ENCODE assay signal across 8 cellular contexts in genomic region chr1:204411451-204412245, GRCh38. TPM values are rescaled to one million over a fixed set of nuclear protein-coding genes. Genes with fewer than 3 reads are reported as not detected.
DNase-seq lines count a peak whose midpoint lies in the region; TF ChIP-seq lines count a peak whose summit lies in the region.

Gene PPP1R15B, minus strand, starts transcription at chr1:204411817. Its CDS starts 406 bp downstream, at chr1:204411411.

- no peaks in the 10 kb centered on the region for H3K9me3 Mint-ChIP-seq in HFFc6

- peak; percentile 91 for DNase-seq in GM04503 (ENCODE audit: low read depth)
- peak; percentile 98 for DNase-seq in HFFc6
- DNase-seq in NCI-H1048 (lab: John Stamatoyannopoulos, UW) = peak; percentile 100
- DNase-seq in SK-N-SH = peak; percentile 93
- DNase-seq in activated naive CD4-positive, alpha-beta T cell treated with anti-CD3 and anti-CD28 coated beads, Interleukin-2, amount 50 U/mL, for 16 hours = peak; percentile 96
- peak; percentile 99 for DNase-seq in germinal center (ENCODE audit: low spot score)
- peak; percentile 59 to 98 (median 96) for DNase-seq in nucleus accumbens (lab: John Stamatoyannopoulos, UW)
- DNase-seq in suprapubic skin (ENCODE audit: low spot score in 2 of 2) = peak; percentile 97 to 98

- H3K9me2 ChIP-seq in SK-N-SH = no peaks in the 10 kb centered on the region

- peaks cover 0 to 14% of the 10 kb centered on the region in 2 experiments; a peak in 2 of 4 replicates for H3K4me1 ChIP-seq in SK-N-SH (ENCODE audit: control insufficient read depth in 1 of 2, insufficient read depth in 2 of 2, low read depth in 1 of 2, low read length in 1 of 2)
- H3K4me1 ChIP-seq in suprapubic skin = peaks cover 35% of the 10 kb centered on the region

- H2AFZ ChIP-seq in SK-N-SH (ENCODE audit: low read depth) = peak within 1 kb of the TSS; percentile 80; the same call in 1 of the 2 replicates

- TF ChIP-seq RAD21 in SK-N-SH (IDR thresholded peaks at IDR 0.05; ENCODE audit: low read length) = no peak

- WGBS in SK-N-SH (ENCODE audit: low lambda C conversion rate) = under 1% methylated on average over 45 of the region's 70 CpGs
- WGBS in suprapubic skin = 0% methylated on average over 17 of the region's 70 CpGs

- CTCF ChIA-PET in SK-N-SH (lab: Yijun Ruan, JAX) = interaction anchor here (1.3 to 5.8 kb wide), 5 partner anchors 13 to 92 kb away, joined by 3 to 60 read pairs (median 11); no protein-coding TSS in a partner anchor

- TF ChIP-seq CTCF in HFFc6 (IDR thresholded peaks at IDR 0.05) = no peak
- no peak for TF ChIP-seq CTCF in SK-N-SH (IDR thresholded peaks at IDR 0.05)
- TF ChIP-seq CTCF in suprapubic skin (IDR thresholded peaks at IDR 0.05) = no peak

- H3K4me3 Mint-ChIP-seq in HFFc6 = peak within 1 kb of the TSS; percentile 99

- H3K4me2 ChIP-seq in SK-N-SH = peak within 1 kb of the TSS; percentile 83

- peaks cover 4% of the 10 kb centered on the region for H3F3A ChIP-seq in SK-N-SH (replicated peaks; ENCODE audit: insufficient read depth)

- H4K20me1 ChIP-seq in SK-N-SH (ENCODE audit: insufficient read depth) = peaks cover 44% of the 10 kb centered on the region

- H3K27me3 Mint-ChIP-seq in HFFc6 (ENCODE audit: insufficient read depth) = peaks cover 10% of the 10 kb centered on the region; the same call in 1 of the 2 replicates

- peak within 1 kb of the TSS; percentile 99 for H3K27ac Mint-ChIP-seq in HFFc6

- no peaks in the 10 kb centered on the region for H3K27me3 ChIP-seq in SK-N-SH (ENCODE audit: insufficient read depth)
- no peaks in the 10 kb centered on the region for H3K27me3 ChIP-seq in suprapubic skin

- H3K9ac ChIP-seq in SK-N-SH = peak within 1 kb of the TSS; percentile 99

- peaks cover 30 to 32% of the 10 kb centered on the region in 2 experiments for H3K36me3 ChIP-seq in SK-N-SH (replicated peaks in 1 of 2; ENCODE audit: control insufficient read depth in 1 of 2, insufficient read depth in 2 of 2, low read length in 1 of 2)
- H3K36me3 ChIP-seq in suprapubic skin = no peaks in the 10 kb centered on the region

- peak within 1 kb of the TSS; percentile 78 to 89 for H3K4me3 ChIP-seq in SK-N-SH (ENCODE audit: low read depth in 2 of 2, low read length in 1 of 2)
- H3K4me3 ChIP-seq in suprapubic skin = peak within 1 kb of the TSS; percentile 70

- H3K4me1 Mint-ChIP-seq in HFFc6 (ENCODE audit: low read depth) = peaks cover 12% of the 10 kb centered on the region

- peak within 1 kb of the TSS; percentile 97 to 98 for H3K27ac ChIP-seq in SK-N-SH (ENCODE audit: low read depth in 2 of 2, low read length in 1 of 2)
- H3K27ac ChIP-seq in suprapubic skin = peak within 1 kb of the TSS; percentile 98

- TF ChIP-seq EP300 in SK-N-SH (IDR thresholded peaks at IDR 0.05; ENCODE audit: borderline replicate concordance in 1 of 2, low read depth in 1 of 2, low read length in 1 of 2) (no peak; a peak in 1 of 4 replicates), suprapubic skin (IDR thresholded peaks at IDR 0.05) (no peak)

- H3K36me3 Mint-ChIP-seq in HFFc6 (ENCODE audit: low read depth) = peaks cover 42% of the 10 kb centered on the region

- TF ChIP-seq POLR2A in suprapubic skin (IDR thresholded peaks at IDR 0.05) = peak; percentile 82 to 98

- H3K9me3 ChIP-seq in SK-N-SH (no peaks in the 10 kb centered on the region), suprapubic skin (no peaks in the 10 kb centered on the region)

- peaks cover 62% of the 10 kb centered on the region for H3K79me2 ChIP-seq in SK-N-SH (ENCODE audit: insufficient read depth)

- POLR2A ChIA-PET in SK-N-SH (lab: Yijun Ruan, JAX) = no interaction called here

TF ChIP-seq in SK-N-SH, 30 proteins besides CTCF, POLR2A, EP300 and RAD21 (continues in another document):
- no peak for TF ChIP-seq USF2 (IDR thresholded peaks at IDR 0.05; ENCODE audit: borderline replicate concordance, low read depth, low read length)
- TF ChIP-seq TCF12 (IDR thresholded peaks at IDR 0.05) = peak; percentile 34; the same call in 1 of the 2 replicates
- TF ChIP-seq TAF1 (IDR thresholded peaks at IDR 0.05; ENCODE audit: borderline replicate concordance, low read depth, low read length) = peak; percentile 95
- TF ChIP-seq MXI1 (IDR thresholded peaks at IDR 0.05; ENCODE audit: low read depth, low read length) = peak; percentile 68
- no peak for TF ChIP-seq MEF2A (IDR thresholded peaks at IDR 0.05; ENCODE audit: borderline replicate concordance, low read depth)
- peak; percentile 96 for TF ChIP-seq POLR2AphosphoS5 (IDR thresholded peaks at IDR 0.05; ENCODE audit: low read depth, low read length)
- TF ChIP-seq SIN3A (IDR thresholded peaks at IDR 0.05; ENCODE audit: borderline replicate concordance, low read depth, low read length) = 0 out of 2 replicates have a peak, but pooled peaks have one; percentile 38
- peak; percentile 97 for TF ChIP-seq YY1 (IDR thresholded peaks at IDR 0.05; ENCODE audit: low read depth)
- no peak; the same call in 1 of the 2 replicates for TF ChIP-seq REST (IDR thresholded peaks at IDR 0.05; ENCODE audit: low read depth, low read length)
- TF ChIP-seq EZH2phosphoT487 (IDR thresholded peaks at IDR 0.05; ENCODE audit: borderline replicate concordance, low read depth) = no peak
- TF ChIP-seq NRF1 (IDR thresholded peaks at IDR 0.05; ENCODE audit: low read depth, low read length) = peak; percentile 44; the same call in 1 of the 2 replicates
- TF ChIP-seq USF1 (IDR thresholded peaks at IDR 0.05; ENCODE audit: borderline replicate concordance, low read depth) = no peak
- TF ChIP-seq FOXM1 (IDR thresholded peaks at IDR 0.05; ENCODE audit: low read depth) = no peak
- TF ChIP-seq RXRA (IDR thresholded peaks at IDR 0.05; ENCODE audit: borderline replicate concordance, low read depth) = 0 out of 2 replicates have a peak, but pooled peaks have one; percentile 25
- no peak for TF ChIP-seq JUND (IDR thresholded peaks at IDR 0.05)
- TF ChIP-seq FOXJ3 (CRISPR knock-in tag; IDR thresholded peaks at IDR 0.05) = no peak
- TF ChIP-seq RFX5 (IDR thresholded peaks at IDR 0.05; ENCODE audit: low read length) = no peak
- no peak for TF ChIP-seq RCOR1 (IDR thresholded peaks at IDR 0.05; ENCODE audit: low read length)
- no peak for TF ChIP-seq NFIC (IDR thresholded peaks at IDR 0.05; ENCODE audit: borderline replicate concordance)
- TF ChIP-seq GATA2 (CRISPR knock-in tag; IDR thresholded peaks at IDR 0.05) = no peak
- TF ChIP-seq SMC3 (IDR thresholded peaks at IDR 0.05; ENCODE audit: low read depth, low read length) = no peak
- TF ChIP-seq CHD2 (IDR thresholded peaks at IDR 0.05; ENCODE audit: low read length, partially characterized antibody) = peak; percentile 41
- peak; percentile 80 for TF ChIP-seq GABPA (IDR thresholded peaks at IDR 0.05; ENCODE audit: low read depth)
- peak; percentile 91 for TF ChIP-seq MAX (IDR thresholded peaks at IDR 0.05; ENCODE audit: low read depth)
- TF ChIP-seq ELF1 (IDR thresholded peaks at IDR 0.05) = peak; percentile 92

RNA-seq across cellular contexts. Expression of gene PPP1R15B, which starts in this region (rescaled TPM):
- total RNA-seq in HFFc6 (2021; fragmentation: NEBNext Ultra II Directional; extraction: Animal tissue kit (Norgen Biotek cat#: 25700)) = 10 to 100 TPM; 27.4 to 34.8 (median 30.9) TPM
- polyA plus RNA-seq in SK-N-SH (2012; rRNA removed) = 12.1 and 14.3 TPM in 2 replicates
- 13.1 and 13.4 TPM in 2 replicates for polyA plus RNA-seq in SK-N-SH (2012; cell fraction: cytosol; rRNA removed)
- 10.3 and 13.2 TPM in 2 replicates for polyA plus RNA-seq in SK-N-SH (2012; cell fraction: nucleus; rRNA removed)
- 10 to 100 TPM; 51.2 to 66.4 (median 56.7) TPM for total RNA-seq in suprapubic skin

Comparison
In these comparisons a context has a peak if more than half of its experiments do, and no peak if none do; other contexts are left out.
1. Peak in every context shown above with its lines: DNase-seq, H3K4me3 ChIP-seq and H3K27ac ChIP-seq.